ENCODE assay signal across 21 cellular contexts in the genomic region with DNA sequence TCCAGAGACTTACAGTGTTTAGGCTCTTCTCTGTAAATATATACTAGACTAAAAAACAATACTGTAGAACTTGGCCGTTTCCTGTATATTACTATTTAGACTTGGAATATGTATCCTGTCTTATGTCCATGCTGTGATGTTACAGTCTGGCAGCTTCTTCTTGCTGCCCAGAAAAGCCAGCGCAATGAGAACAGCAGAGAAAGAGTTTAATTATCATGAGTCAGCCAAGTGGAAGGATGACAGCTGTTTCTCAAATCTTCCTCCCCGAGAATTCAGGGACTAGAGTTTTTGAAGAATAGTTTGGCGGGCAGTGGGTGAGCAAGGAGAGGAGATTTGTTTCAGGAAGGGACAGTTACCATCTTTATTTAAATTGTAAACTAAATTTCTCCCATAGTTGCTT.
"Had no signal": no experiment of that assay in that cellular context is flagged by ENCODE, and none has a peak within 500 bp of the region (broad histone marks: within the 10 kb centered on the region; RNA-seq: fewer than 3 reads in every experiment).

No MANE protein-coding gene starts in this region.

- H3K36me3 ChIP-seq: prostate gland had no signal

- H3K4me3 ChIP-seq: adrenal gland, heart right ventricle, prostate gland, right lobe of liver, spleen, transverse colon had no signal

- H3K27me3 ChIP-seq: adrenal gland, heart right ventricle, right lobe of liver, spleen, transverse colon had no signal

- DNase-seq: activated CD4-positive, alpha-beta T cell treated with anti-CD3 and anti-CD28 coated beads, Interleukin-2, amount 10 ng/mL, durations not matched to agents 7 days and 5 days; activated CD4-positive, CD25-positive, alpha-beta regulatory T cell; activated naive CD4-positive, alpha-beta T cell treated with anti-CD3 and anti-CD28 coated beads, Interleukin-2, amount 50 U/mL, for 16 hours; activated T-cell treated with anti-CD3 and anti-CD28 coated beads for 4 hours; adrenal gland; cerebellar nuclear complex; foreskin melanocyte; heart right ventricle; naive thymus-derived CD4-positive, alpha-beta T cell; nucleus accumbens; right lobe of liver; spleen; stimulated activated CD4-positive, alpha-beta T cell treated with anti-CD3 and anti-CD28 coated beads, Interleukin-1b, Interleukin-23, amount 100 ng/mL, for 48 hours; T-helper 17 cell; transverse colon had no signal

- H3K4me1 ChIP-seq: adrenal gland, prostate gland, right lobe of liver, spleen, transverse colon had no signal

- ATAC-seq: activated T-helper 17 cell treated with anti-CD3 and anti-CD28 coated beads, Interleukin-2, amount 50 U/mL, for 72 hours; esophagus mucosa; heart right ventricle; naive thymus-derived CD4-positive, alpha-beta T cell; right lobe of liver; stimulated activated memory B cell treated with anti-CD40 and anti-IgM and Interleukin-4, amounts not matched to agents 10 μg/mL and 1 μg/mL and 100 μg/mL, for 72 hours; T-helper 17 cell had no signal

- H3K9me3 ChIP-seq: adrenal gland, heart right ventricle, prostate gland, right lobe of liver, spleen, transverse colon had no signal

- FAIRE-seq: keratinocyte, TTC549 had no signal

- H3K27ac ChIP-seq: adrenal gland, heart right ventricle, right lobe of liver, spleen, transverse colon had no signal
